Comparison of ENCODE assay signal across 1 cellular context in the genomic region with DNA sequence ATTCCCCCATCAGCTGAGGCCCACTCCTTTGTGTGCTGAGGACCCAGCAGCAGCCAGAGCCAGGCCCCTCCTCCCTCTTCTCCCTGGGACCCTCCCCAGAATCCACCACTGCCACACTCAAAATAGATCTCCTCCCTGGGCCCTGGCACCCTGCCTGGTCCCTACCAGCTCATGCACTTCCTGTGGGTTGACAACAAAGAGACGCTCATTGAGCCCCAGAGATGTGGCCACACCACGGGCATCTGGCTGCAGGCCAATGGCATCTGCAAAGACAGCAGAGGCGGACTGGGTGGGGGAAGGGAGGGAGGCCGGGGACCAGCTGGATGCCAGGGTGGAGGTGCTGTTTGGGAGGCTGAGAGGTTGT.
A peak's percentile ranks its signal among the peaks of the same experiment; 100 is the strongest.
TF ChIP-seq lines count a peak whose summit lies in the region.

No MANE protein-coding gene starts in this region.

TF ChIP-seq in SK-N-SH, 30 proteins besides CTCF, POLR2A, EP300 and RAD21 (continued from another document):
- TF ChIP-seq SMC3 (IDR thresholded peaks at IDR 0.05; ENCODE audit: low read depth, low read length) (no peak), CHD2 (IDR thresholded peaks at IDR 0.05; ENCODE audit: low read length, partially characterized antibody) (peak; percentile 56), NRF1 (IDR thresholded peaks at IDR 0.05; ENCODE audit: low read depth, low read length) (no peak), MAX (IDR thresholded peaks at IDR 0.05; ENCODE audit: low read depth) (no peak), FOSL2 (IDR thresholded peaks at IDR 0.05; ENCODE audit: borderline replicate concordance, low read depth) (no peak), RCOR1 (IDR thresholded peaks at IDR 0.05; ENCODE audit: low read length) (peak; percentile 39; the same call in 1 of the 2 replicates), RXRA (IDR thresholded peaks at IDR 0.05; ENCODE audit: borderline replicate concordance, low read depth) (no peak), TAF1 (IDR thresholded peaks at IDR 0.05; ENCODE audit: borderline replicate concordance, low read depth, low read length) (no peak), FOXJ3 (CRISPR knock-in tag; IDR thresholded peaks at IDR 0.05) (0 out of 2 replicates have a peak, but pooled peaks have one; percentile 25), USF2 (IDR thresholded peaks at IDR 0.05; ENCODE audit: borderline replicate concordance, low read depth, low read length) (no peak), RFX5 (IDR thresholded peaks at IDR 0.05; ENCODE audit: low read length) (no peak), NFIC (IDR thresholded peaks at IDR 0.05; ENCODE audit: borderline replicate concordance) (peak; percentile 83), SIN3A (IDR thresholded peaks at IDR 0.05; ENCODE audit: borderline replicate concordance, low read depth, low read length) (no peak), ELF1 (IDR thresholded peaks at IDR 0.05) (no peak), ZBTB33 (IDR thresholded peaks at IDR 0.05; ENCODE audit: borderline replicate concordance, low read depth) (no peak), MEF2A (IDR thresholded peaks at IDR 0.05; ENCODE audit: borderline replicate concordance, low read depth) (no peak), POLR2AphosphoS5 (IDR thresholded peaks at IDR 0.05; ENCODE audit: low read depth, low read length) (no peak), TCF12 (IDR thresholded peaks at IDR 0.05) (peak; percentile 24; the same call in 1 of the 2 replicates), JUND (IDR thresholded peaks at IDR 0.05) (no peak), TEAD4 (IDR thresholded peaks at IDR 0.05; ENCODE audit: borderline replicate concordance, insufficient read depth) (no peak), YY1 (IDR thresholded peaks at IDR 0.05; ENCODE audit: low read depth) (no peak), GATA2 (CRISPR knock-in tag; IDR thresholded peaks at IDR 0.05) (peak; percentile 32; the same call in 1 of the 2 replicates), MXI1 (IDR thresholded peaks at IDR 0.05; ENCODE audit: low read depth, low read length) (no peak), GABPA (IDR thresholded peaks at IDR 0.05; ENCODE audit: low read depth) (no peak), FOXM1 (IDR thresholded peaks at IDR 0.05; ENCODE audit: low read depth) (no peak), PBX3 (IDR thresholded peaks at IDR 0.05) (no peak)
- TF ChIP-seq, protein P1, sequence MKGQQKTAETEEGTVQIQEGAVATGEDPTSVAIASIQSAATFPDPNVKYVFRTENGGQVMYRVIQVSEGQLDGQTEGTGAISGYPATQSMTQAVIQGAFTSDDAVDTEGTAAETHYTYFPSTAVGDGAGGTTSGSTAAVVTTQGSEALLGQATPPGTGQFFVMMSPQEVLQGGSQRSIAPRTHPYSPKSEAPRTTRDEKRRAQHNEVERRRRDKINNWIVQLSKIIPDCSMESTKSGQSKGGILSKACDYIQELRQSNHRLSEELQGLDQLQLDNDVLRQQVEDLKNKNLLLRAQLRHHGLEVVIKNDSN (IDR thresholded peaks at IDR 0.05; ENCODE audit: borderline replicate concordance, low read depth), result no peak
